In genomic region chr1:8326265-8326664, GRCh38 we compare ENCODE assay signal across 28 cellular contexts.
"Had no signal": no experiment of that assay in that cellular context is flagged by ENCODE, and none has a peak within 500 bp of the region (broad histone marks: within the 10 kb centered on the region; RNA-seq: fewer than 3 reads in every experiment).

No MANE protein-coding gene starts in this region.

- FAIRE-seq: colon, endometrium, endothelial cell of umbilical vein, frontal cortex had no signal

- H3K27me3 ChIP-seq: colonic mucosa, dorsolateral prefrontal cortex, esophagus muscularis mucosa, esophagus squamous epithelium, gastrocnemius medialis, gastroesophageal sphincter, heart left ventricle, heart right ventricle had no signal

- ATAC-seq: effector memory CD8-positive, alpha-beta T cell; esophagus mucosa; foreskin keratinocyte; gastrocnemius medialis; gastroesophageal sphincter; heart left ventricle; heart right ventricle had no signal

- H3K27ac ChIP-seq: colonic mucosa, coronary artery, dorsolateral prefrontal cortex, epithelial cell of prostate, esophagus muscularis mucosa, esophagus squamous epithelium, foreskin keratinocyte, gastrocnemius medialis, gastroesophageal sphincter, heart left ventricle, heart right ventricle had no signal

- DNase-seq: colonic mucosa; cortex of kidney; dermis blood vessel endothelial cell; effector CD4-positive, alpha-beta T cell; effector CD8-positive, alpha-beta T cell; effector memory CD4-positive, alpha-beta T cell; effector memory CD8-positive, alpha-beta T cell; endodermal cell; erythroblast; esophagus squamous epithelium; foreskin fibroblast; foreskin keratinocyte; foreskin melanocyte; gastrocnemius medialis; glutamatergic neuron; head of caudate nucleus; heart left ventricle; heart right ventricle had no signal

- H3K9me3 ChIP-seq: colonic mucosa, esophagus muscularis mucosa, esophagus squamous epithelium, gastrocnemius medialis, gastroesophageal sphincter, heart left ventricle, heart right ventricle had no signal

- H3K4me1 ChIP-seq: colonic mucosa, esophagus squamous epithelium, foreskin keratinocyte, gastroesophageal sphincter had no signal

- H3K4me3 ChIP-seq: colonic mucosa, coronary artery, dorsolateral prefrontal cortex, esophagus muscularis mucosa, esophagus squamous epithelium, gastrocnemius medialis, gastroesophageal sphincter, heart left ventricle, heart right ventricle had no signal

- H3K36me3 ChIP-seq: colonic mucosa, gastrocnemius medialis had no signal
